ENCODE assay signal across 2 cellular contexts in genomic region chr22:31439805-31440204, GRCh38.
TF ChIP-seq lines count a peak whose summit lies in the region.

No MANE protein-coding gene starts in this region.

TF ChIP-seq in HepG2, 621 proteins besides CTCF, POLR2A, EP300 and RAD21:
- TF ChIP-seq ZC3H13 (CRISPR knock-in tag; IDR thresholded peaks at IDR 0.05) (no peak), HINFP (CRISPR knock-in tag; IDR thresholded peaks at IDR 0.05; ENCODE audit: low read depth) (no peak), RBM22 (optimal IDR thresholded peaks at IDR 0.05; ENCODE audit: low read length) (peak; percentile 15), SMC3 (IDR thresholded peaks at IDR 0.05; ENCODE audit: low read length) (no peak), ZBTB7A (CRISPR knock-in tag; IDR thresholded peaks at IDR 0.05) (no peak), RFX5 (IDR thresholded peaks at IDR 0.05; ENCODE audit: low read depth, low read length) (no peak), SRY (CRISPR knock-in tag; IDR thresholded peaks at IDR 0.05) (no peak), SRSF1 (optimal IDR thresholded peaks at IDR 0.05; ENCODE audit: low read depth, low read length) (no peak), STAT5B (CRISPR knock-in tag; IDR thresholded peaks at IDR 0.05) (no peak), AGO2 (optimal IDR thresholded peaks at IDR 0.05; ENCODE audit: low read depth, low read length) (peak; percentile 65), ARID5B (CRISPR knock-in tag; IDR thresholded peaks at IDR 0.05) (no peak), TERF1 (CRISPR knock-in tag; IDR thresholded peaks at IDR 0.05) (no peak), ZEB1 (IDR thresholded peaks at IDR 0.05; ENCODE audit: insufficient replicate concordance, low read depth) (no peak), HNRNPL (IDR thresholded peaks at IDR 0.05; ENCODE audit: low read depth, low read length) (no peak)
- TF ChIP-seq, protein P1, sequence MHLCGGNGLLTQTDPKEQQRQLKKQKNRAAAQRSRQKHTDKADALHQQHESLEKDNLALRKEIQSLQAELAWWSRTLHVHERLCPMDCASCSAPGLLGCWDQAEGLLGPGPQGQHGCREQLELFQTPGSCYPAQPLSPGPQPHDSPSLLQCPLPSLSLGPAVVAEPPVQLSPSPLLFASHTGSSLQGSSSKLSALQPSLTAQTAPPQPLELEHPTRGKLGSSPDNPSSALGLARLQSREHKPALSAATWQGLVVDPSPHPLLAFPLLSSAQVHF (CRISPR knock-in tag; IDR thresholded peaks at IDR 0.05): no peak
- TF ChIP-seq, protein P2, sequence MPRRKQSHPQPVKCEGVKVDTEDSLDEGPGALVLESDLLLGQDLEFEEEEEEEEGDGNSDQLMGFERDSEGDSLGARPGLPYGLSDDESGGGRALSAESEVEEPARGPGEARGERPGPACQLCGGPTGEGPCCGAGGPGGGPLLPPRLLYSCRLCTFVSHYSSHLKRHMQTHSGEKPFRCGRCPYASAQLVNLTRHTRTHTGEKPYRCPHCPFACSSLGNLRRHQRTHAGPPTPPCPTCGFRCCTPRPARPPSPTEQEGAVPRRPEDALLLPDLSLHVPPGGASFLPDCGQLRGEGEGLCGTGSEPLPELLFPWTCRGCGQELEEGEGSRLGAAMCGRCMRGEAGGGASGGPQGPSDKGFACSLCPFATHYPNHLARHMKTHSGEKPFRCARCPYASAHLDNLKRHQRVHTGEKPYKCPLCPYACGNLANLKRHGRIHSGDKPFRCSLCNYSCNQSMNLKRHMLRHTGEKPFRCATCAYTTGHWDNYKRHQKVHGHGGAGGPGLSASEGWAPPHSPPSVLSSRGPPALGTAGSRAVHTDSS (CRISPR knock-in tag; conservative IDR thresholded peaks at IDR 0.05): no peak

TF ChIP-seq in HEK293T, 16 proteins besides CTCF, POLR2A, EP300 and RAD21:
- TF ChIP-seq HDGF (IDR thresholded peaks at IDR 0.05; ENCODE audit: borderline replicate concordance) (no peak), BHLHE40 (IDR thresholded peaks at IDR 0.05; ENCODE audit: borderline replicate concordance) (no peak), ELF4 (IDR thresholded peaks at IDR 0.05) (no peak), NFRKB (IDR thresholded peaks at IDR 0.05) (no peak), ZNF384 (IDR thresholded peaks at IDR 0.05) (no peak), LEF1 (IDR thresholded peaks at IDR 0.05; ENCODE audit: borderline replicate concordance) (no peak), FOXM1 (IDR thresholded peaks at IDR 0.05; ENCODE audit: borderline replicate concordance) (no peak), L3MBTL2 (conservative IDR thresholded peaks at IDR 0.05) (no peak), SP1 (IDR thresholded peaks at IDR 0.05) (no peak), TARDBP (IDR thresholded peaks at IDR 0.05) (no peak), FOXA1 (IDR thresholded peaks at IDR 0.05) (no peak), SUZ12 (IDR thresholded peaks at IDR 0.05) (no peak), CTBP1 (IDR thresholded peaks at IDR 0.05; ENCODE audit: borderline replicate concordance) (no peak)
- TF ChIP-seq, protein P3, sequence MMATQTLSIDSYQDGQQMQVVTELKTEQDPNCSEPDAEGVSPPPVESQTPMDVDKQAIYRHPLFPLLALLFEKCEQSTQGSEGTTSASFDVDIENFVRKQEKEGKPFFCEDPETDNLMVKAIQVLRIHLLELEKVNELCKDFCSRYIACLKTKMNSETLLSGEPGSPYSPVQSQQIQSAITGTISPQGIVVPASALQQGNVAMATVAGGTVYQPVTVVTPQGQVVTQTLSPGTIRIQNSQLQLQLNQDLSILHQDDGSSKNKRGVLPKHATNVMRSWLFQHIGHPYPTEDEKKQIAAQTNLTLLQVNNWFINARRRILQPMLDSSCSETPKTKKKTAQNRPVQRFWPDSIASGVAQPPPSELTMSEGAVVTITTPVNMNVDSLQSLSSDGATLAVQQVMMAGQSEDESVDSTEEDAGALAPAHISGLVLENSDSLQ (IDR thresholded peaks at IDR 0.05): no peak
